14 cellular contexts compared by ENCODE assay signal in genomic region chr1:97797403-97798183, GRCh38.
A peak's percentile ranks its signal among the peaks of the same experiment; 100 is the strongest.
DNase-seq lines count a peak whose midpoint lies in the region; ATAC-seq and TF ChIP-seq lines count a peak whose summit lies in the region.
"Had no signal": no experiment of that assay in that cellular context is flagged by ENCODE, and none has a peak within 500 bp of the region (broad histone marks: within the 10 kb centered on the region; RNA-seq: fewer than 3 reads in every experiment).

No MANE protein-coding gene starts in this region.

- H3K9me3 Mint-ChIP-seq in CD8-positive, alpha-beta T cell, result no peaks in the 10 kb centered on the region

- POLR2A ChIA-PET in CD8-positive, alpha-beta T cell (lab: Charles Lee), result no interaction called here

- H3K27me3 Mint-ChIP-seq in CD8-positive, alpha-beta T cell (ENCODE audit: low read depth), result no peaks in the 10 kb centered on the region

- intact Hi-C loops in CD8-positive, alpha-beta T cell (cut with DNase I, micrococcal nuclease), result loop anchor here in 1 of 2 experiments (5.0 kb wide), 1 partner anchor 255 kb away; no protein-coding TSS in a partner anchor

- peak; percentile 48 for DNase-seq in HCEC 1CT
- DNase-seq in SK-N-MC (ENCODE audit: low read depth, low spot score), result no peak
- peak; percentile 57 for DNase-seq in fibroblast of pulmonary artery (ENCODE audit: low read depth)
- DNase-seq in activated CD4-positive, alpha-beta T cell treated with anti-CD3 and anti-CD28 coated beads, Interleukin-2, amount 50 U/mL, for 4 hours, result no peak
- no peak for DNase-seq in CD8-positive, alpha-beta T cell
- no peak for DNase-seq in iPS-NIHi7 (ENCODE audit: extremely low spot score)
- DNase-seq: activated CD4-positive, alpha-beta T cell treated with anti-CD3 and anti-CD28 coated beads, Interleukin-2, amount 50 U/mL, for 1 hour; body of pancreas; GF-D8; Peyer's patch; stimulated activated naive CD8-positive, alpha-beta T cell treated with anti-CD3 and anti-CD28 coated beads, Interleukin-15, Interleukin-2, amounts not matched to agents 100 U/mL and 50 U/mL, for 24 hours; T-helper 2 cell had no signal

- CTCF ChIA-PET in CD8-positive, alpha-beta T cell (lab: Charles Lee), result interaction anchor here (1.1 kb wide), 1 partner anchor 9 kb away, joined by 3 read pairs; no protein-coding TSS in a partner anchor

- no peak overlapping the region for H3K4me3 Mint-ChIP-seq in CD8-positive, alpha-beta T cell

- H3K4me1 Mint-ChIP-seq in CD8-positive, alpha-beta T cell (ENCODE audit: low read depth), result peaks cover 6% of the 10 kb centered on the region

- H3K36me3 Mint-ChIP-seq in CD8-positive, alpha-beta T cell, result peaks cover 10% of the 10 kb centered on the region

- H3K36me3 ChIP-seq in SK-N-MC (ENCODE audit: insufficient read depth, low read length), result no peaks in the 10 kb centered on the region
- no peaks in the 10 kb centered on the region for H3K36me3 ChIP-seq in rectal smooth muscle tissue (ENCODE audit: control insufficient read depth, insufficient read depth, low read length)
- no peaks in the 10 kb centered on the region for H3K36me3 ChIP-seq in CD8-positive, alpha-beta T cell (ENCODE audit: insufficient read depth, low read length)
- H3K36me3 ChIP-seq: Peyer's patch had no signal

- no peak overlapping the region for H3K27ac Mint-ChIP-seq in CD8-positive, alpha-beta T cell

- TF ChIP-seq CTCF in fibroblast of pulmonary artery (IDR thresholded peaks at IDR 0.05; ENCODE audit: low read length, missing control alignments), result no peak
- TF ChIP-seq CTCF in CD8-positive, alpha-beta T cell (IDR thresholded peaks at IDR 0.05), result no peak

- H3K4me1 ChIP-seq in rectal smooth muscle tissue (ENCODE audit: control insufficient read depth, insufficient read depth, low read length), result peaks cover 4% of the 10 kb centered on the region
- no peaks in the 10 kb centered on the region for H3K4me1 ChIP-seq in CD8-positive, alpha-beta T cell (ENCODE audit: insufficient read depth, low read length)
- H3K4me1 ChIP-seq: body of pancreas had no signal

- H3K27me3 ChIP-seq in rectal smooth muscle tissue (ENCODE audit: control insufficient read depth, insufficient read depth, low read length), result no peaks in the 10 kb centered on the region
- H3K27me3 ChIP-seq in CD8-positive, alpha-beta T cell (ENCODE audit: insufficient read depth, low read length), result no peaks in the 10 kb centered on the region
- H3K27me3 ChIP-seq: body of pancreas, Peyer's patch had no signal

- H3K4me3 ChIP-seq in SK-N-MC, result no peak overlapping the region
- no peak overlapping the region for H3K4me3 ChIP-seq in fibroblast of pulmonary artery (replicated peaks; ENCODE audit: low read depth, low read length)
- H3K4me3 ChIP-seq in rectal smooth muscle tissue (ENCODE audit: low read length), result no peak overlapping the region
- no peak overlapping the region for H3K4me3 ChIP-seq in CD8-positive, alpha-beta T cell (ENCODE audit: low read depth, low read length)
- H3K4me3 ChIP-seq: body of pancreas, Peyer's patch had no signal

- ATAC-seq in CD8-positive, alpha-beta T cell, result no peak
- ATAC-seq in HG02678 (IDR thresholded peaks at IDR 0.05; ENCODE audit: unreplicated experiment), result no peak
- ATAC-seq: body of pancreas; stimulated activated naive CD8-positive, alpha-beta T cell treated with anti-CD3 and anti-CD28 coated beads, Interleukin-15, Interleukin-2, amounts not matched to agents 100 U/mL and 50 U/mL, for 24 hours had no signal

- H3K27ac ChIP-seq in SK-N-MC (peak overlapping the region; percentile 22; the same call in 1 of the 2 replicates), rectal smooth muscle tissue (ENCODE audit: low read depth, low read length) (peak overlapping the region; percentile 7)
- H3K27ac ChIP-seq in CD8-positive, alpha-beta T cell (ENCODE audit: low read depth, low read length), result no peak overlapping the region
- H3K27ac ChIP-seq: body of pancreas, Peyer's patch had no signal

- H3K9me3 ChIP-seq in SK-N-MC (ENCODE audit: low read depth, low read length), result no peaks in the 10 kb centered on the region
- H3K9me3 ChIP-seq in CD8-positive, alpha-beta T cell (ENCODE audit: low read length), result no peaks in the 10 kb centered on the region
- H3K9me3 ChIP-seq: body of pancreas, Peyer's patch had no signal

- no peak overlapping the region for H3K9ac ChIP-seq in SK-N-MC (ENCODE audit: insufficient read length)
- H3K9ac ChIP-seq in rectal smooth muscle tissue (ENCODE audit: low read length), result no peak overlapping the region

Comparison
In these comparisons a context has a peak if more than half of its experiments do, and no peak if none do; other contexts are left out.
1. DNase-seq: peak in HCEC 1CT (single experiment) and fibroblast of pulmonary artery (single experiment); none in SK-N-MC (single experiment), activated CD4-positive, alpha-beta T cell treated with anti-CD3 and anti-CD28 coated beads, Interleukin-2, amount 50 U/mL, for 4 hours (0 of 2), CD8-positive, alpha-beta T cell (0 of 7) and iPS-NIHi7 (single experiment).